In genomic region chr1:120342231-120343073, GRCh38 we compare ENCODE assay signal across 8 cellular contexts.
DNase-seq lines count a peak whose midpoint lies in the region; ATAC-seq, FAIRE-seq and TF ChIP-seq lines count a peak whose summit lies in the region.
"Not testable (repeated sequence)": the region's sequence is repeated elsewhere in the genome, so short reads cannot be mapped to it uniquely, and the experiment has no call there.

No MANE protein-coding gene starts in this region.

- H3K4me3 ChIP-seq in GM12864 (ENCODE audit: low read depth, low read length) (peak overlapping the region; percentile 50), K562 (peak overlapping the region; percentile 46), gastroesophageal sphincter (peak overlapping the region; percentile 22 to 57), mesenchymal stem cell (ENCODE audit: insufficient read depth in 1 of 2, low read depth in 1 of 2, low read length in 2 of 2) (peak overlapping the region in 1 of 2 experiments; percentile 65), sigmoid colon (peak overlapping the region in 3 of 4 donors; percentile 28 to 57 (median 51)), vagina (peak overlapping the region; percentile 19 to 48)

- not testable (repeated sequence) for H3K9ac ChIP-seq in K562 (ENCODE audit: insufficient read depth in 1 of 2, low read depth in 2 of 2, low read length in 2 of 2)
- H3K9ac ChIP-seq in mesenchymal stem cell (ENCODE audit: low read length), result peak overlapping the region; percentile 64

- POLR2A ChIA-PET in K562 (lab: Yijun Ruan, JAX), result not testable (repeated sequence)

- H3K18ac ChIP-seq in mesenchymal stem cell (ENCODE audit: low read depth in 1 of 2, low read length in 2 of 2), result not testable (repeated sequence)

- not testable (repeated sequence) for H2BK12ac ChIP-seq in mesenchymal stem cell (ENCODE audit: low read length in 2 of 2)

- not testable (repeated sequence) for H3K14ac ChIP-seq in mesenchymal stem cell (ENCODE audit: low read length in 2 of 2)

- WGBS in K562 (ENCODE audit: insufficient coverage, low coverage, missing lambda C conversion rate), result 7% methylated on average over 18 of the region's 44 CpGs
- no CpG with 5 or more reads among the region's 44 CpGs for WGBS in gastroesophageal sphincter (ENCODE audit: low coverage in 1 of 2), 2 donors
- WGBS in mesenchymal stem cell, result 3% methylated on average over 3 of the region's 44 CpGs
- whole genome bisulfite sequencing in sigmoid colon, 2 donors, result 2% methylated on average over 24 to 25 of the region's 44 CpGs

- H2AFZ ChIP-seq in K562 (ENCODE audit: low read depth, low read length); mesenchymal stem cell (ENCODE audit: low read depth, low read length): not testable (repeated sequence)

- H3K36me3 ChIP-seq in K562 (ENCODE audit: control insufficient read depth, insufficient read depth, low read length); gastroesophageal sphincter; mesenchymal stem cell (ENCODE audit: control insufficient read depth in 1 of 2, insufficient read depth in 2 of 2, low read depth in 1 of 2, low read length in 2 of 2); sigmoid colon; vagina: not testable (repeated sequence)

- H3K9me1 ChIP-seq in K562 (ENCODE audit: control insufficient read depth, insufficient read depth, low read length), result not testable (repeated sequence)

- CTCF ChIA-PET in K562 (lab: Yijun Ruan, JAX; ENCODE audit: low intra/inter-chr PET ratio), result not testable (repeated sequence)

- not testable (repeated sequence) for H3K4ac ChIP-seq in mesenchymal stem cell (ENCODE audit: low read depth in 1 of 2, low read length in 2 of 2)

- not testable (repeated sequence) for H4K8ac ChIP-seq in mesenchymal stem cell (ENCODE audit: low read length)

- not testable (repeated sequence) for DNase-seq in GM12864 (ENCODE audit: low read depth); K562 (ENCODE audit: extremely low read depth in 1 of 4, low spot score in 3 of 4); mesenchymal stem cell; sigmoid colon; vagina (ENCODE audit: extremely low spot score in 2 of 2)
- DNase-seq in RKO (ENCODE audit: low spot score), result peak; percentile 0
- DNase-seq in activated CD8-positive, alpha-beta memory T cell treated with anti-CD3 and anti-CD28 coated beads, Interleukin-2, amount 50 U/mL, for 4 hours, result peak; percentile 25

- H2AK5ac ChIP-seq in mesenchymal stem cell (ENCODE audit: low read length, severe bottlenecking), result not testable (repeated sequence)

- not testable (repeated sequence) for H4K20me1 ChIP-seq in K562 (replicated peaks; ENCODE audit: control insufficient read depth, insufficient read depth, low read length)

- H2BK5ac ChIP-seq in mesenchymal stem cell (ENCODE audit: low read depth, low read length, poor library complexity, severe bottlenecking), result not testable (repeated sequence)

- FAIRE-seq in K562 (lab: Jason Lieb, UNC), result not testable (repeated sequence)

- TF ChIP-seq CTCF in GM12864 (IDR thresholded peaks at IDR 0.05; ENCODE audit: low read depth, low read length, missing control alignments); K562 (IDR thresholded peaks at IDR 0.05 in 2 of 3, conservative IDR thresholded peaks at IDR 0.05 in 1 of 3; ENCODE audit: insufficient read depth in 2 of 3, low read depth in 1 of 3, low read length in 3 of 3); gastroesophageal sphincter (IDR thresholded peaks at IDR 0.05); sigmoid colon (IDR thresholded peaks at IDR 0.05); vagina (IDR thresholded peaks at IDR 0.05): not testable (repeated sequence)

- H3K9me3 ChIP-seq in K562 (replicated peaks; ENCODE audit: control insufficient read depth, insufficient read depth, low read depth, low read length); gastroesophageal sphincter; mesenchymal stem cell (ENCODE audit: control insufficient read depth, low read length); sigmoid colon; vagina: not testable (repeated sequence)

- TF ChIP-seq EP300 in K562 (IDR thresholded peaks at IDR 0.05; ENCODE audit: low read length); gastroesophageal sphincter (IDR thresholded peaks at IDR 0.05); sigmoid colon (IDR thresholded peaks at IDR 0.05): not testable (repeated sequence)

- not testable (repeated sequence) for TF ChIP-seq RAD21 in K562 (CRISPR knock-in tag; conservative IDR thresholded peaks at IDR 0.05 in 1 of 2, IDR thresholded peaks at IDR 0.05 in 1 of 2)

- H4K91ac ChIP-seq in mesenchymal stem cell (ENCODE audit: low read length), result not testable (repeated sequence)

- not testable (repeated sequence) for TF ChIP-seq POLR2A in K562 (conservative IDR thresholded peaks at IDR 0.05); gastroesophageal sphincter (IDR thresholded peaks at IDR 0.05); sigmoid colon (IDR thresholded peaks at IDR 0.05); vagina (IDR thresholded peaks at IDR 0.05)

- not testable (repeated sequence) for H3K4me1 ChIP-seq in K562 (replicated peaks in 1 of 2; ENCODE audit: control insufficient read depth in 2 of 2, insufficient read depth in 2 of 2, low read length in 2 of 2); gastroesophageal sphincter; mesenchymal stem cell (ENCODE audit: control insufficient read depth, insufficient read depth, low read depth, low read length); sigmoid colon; vagina

- intact Hi-C loops in K562 (cut with micrococcal nuclease); sigmoid colon (cut with DNase I); vagina (cut with DNase I): not testable (repeated sequence)

- not testable (repeated sequence) for H2BK15ac ChIP-seq in mesenchymal stem cell (ENCODE audit: low read depth, poor library complexity, severe bottlenecking)

- H3K79me1 ChIP-seq in mesenchymal stem cell (replicated peaks; ENCODE audit: low read length, poor library complexity, severe bottlenecking), result not testable (repeated sequence)

- not testable (repeated sequence) for H2BK120ac ChIP-seq in mesenchymal stem cell (ENCODE audit: low read depth, low read length)

- ATAC-seq in K562, gastroesophageal sphincter: not testable (repeated sequence)

- not testable (repeated sequence) for H3K27me3 ChIP-seq in K562 (ENCODE audit: control insufficient read depth in 2 of 2, insufficient read depth in 2 of 2, low read length in 2 of 2); gastroesophageal sphincter; mesenchymal stem cell (ENCODE audit: control insufficient read depth in 1 of 2, insufficient read depth in 1 of 2, low read length in 2 of 2); sigmoid colon; vagina

- H3K23ac ChIP-seq in mesenchymal stem cell (ENCODE audit: low read length in 2 of 2), result not testable (repeated sequence)

- BruUV-seq in K562 (replicated peaks; lab: Mats Ljungman, UMichigan), result not testable (repeated sequence)

- not testable (repeated sequence) for H3K79me2 ChIP-seq in K562 (ENCODE audit: control insufficient read depth, insufficient read depth, low read length)

- not testable (repeated sequence) for H3K4me2 ChIP-seq in K562 (ENCODE audit: insufficient read depth, low read length)
- peak overlapping the region; percentile 39 for H3K4me2 ChIP-seq in mesenchymal stem cell (ENCODE audit: low read length, poor library complexity, severe bottlenecking)

- in situ Hi-C loops in K562 (cut with MboI), result not testable (repeated sequence)

- H3K27ac ChIP-seq in K562 (ENCODE audit: extremely low read depth, low read depth, low read length); mesenchymal stem cell (ENCODE audit: low read length, poor library complexity, severe bottlenecking): not testable (repeated sequence)
- H3K27ac ChIP-seq in gastroesophageal sphincter (peak overlapping the region in 3 of 4 donors; percentile 10 to 88 (median 82)), sigmoid colon (peak overlapping the region; percentile 49 to 84 (median 68)), vagina (peak overlapping the region; percentile 63)

TF ChIP-seq in K562, 482 proteins besides CTCF, POLR2A, EP300 and RAD21:
- TF ChIP-seq SPI1 (IDR thresholded peaks at IDR 0.05; ENCODE audit: borderline replicate concordance, low read depth, low read length) (peak; percentile 66; the same call in 1 of the 2 replicates), POLR2G (IDR thresholded peaks at IDR 0.05; ENCODE audit: low read depth, low read length) (peak; percentile 54), RBFOX2 (IDR thresholded peaks at IDR 0.05; ENCODE audit: low read depth, low read length) (peak; percentile 46; the same call in 1 of the 2 replicates)
TF ChIP-seq in K562: peak in this region for 3; not testable (repeated sequence) for 479.
